Comparison of ENCODE assay signal across 13 cellular contexts in genomic region chr20:399182-399707, GRCh38.
"Had no signal": no experiment of that assay in that cellular context is flagged by ENCODE, and none has a peak within 500 bp of the region (broad histone marks: within the 10 kb centered on the region; RNA-seq: fewer than 3 reads in every experiment).

No MANE protein-coding gene starts in this region.

- H3K27me3 Mint-ChIP-seq: activated T-helper 17 cell treated with anti-CD3 and anti-CD28 coated beads, Interleukin-2, amount 50 U/mL, for 72 hours had no signal

- H3K9me3 Mint-ChIP-seq: activated T-helper 17 cell treated with anti-CD3 and anti-CD28 coated beads, Interleukin-2, amount 50 U/mL, for 72 hours; immature natural killer cell had no signal

- ATAC-seq: activated T-helper 17 cell treated with anti-CD3 and anti-CD28 coated beads, Interleukin-2, amount 50 U/mL, for 72 hours; heart left ventricle; lower lobe of right lung; sciatic nerve had no signal

- H3K9me3 ChIP-seq: lower lobe of right lung, ovary had no signal

- H3K36me3 ChIP-seq: ovary had no signal

- H3K4me1 ChIP-seq: heart left ventricle, lower lobe of right lung had no signal

- H3K4me3 ChIP-seq: heart left ventricle, lower lobe of right lung, ovary had no signal

- DNase-seq: activated CD4-positive, alpha-beta T cell treated with anti-CD3 and anti-CD28 coated beads, Interleukin-2, amount 50 U/mL, for 4 hours; activated naive CD4-positive, alpha-beta T cell treated with Interleukin-2 at 50 U/mL for 16 hours; anterior cingulate cortex; effector memory CD4-positive, alpha-beta T cell; heart left ventricle; immature natural killer cell; lower lobe of right lung; midbrain; ovary had no signal

- H3K27me3 ChIP-seq: heart left ventricle, ovary had no signal

- H3K4me3 Mint-ChIP-seq: activated T-helper 17 cell treated with anti-CD3 and anti-CD28 coated beads, Interleukin-2, amount 50 U/mL, for 72 hours; immature natural killer cell; T-helper 2 cell treated with Interferon-gamma antibody and Interleukin-4, amounts not matched to agents 5 μg/mL and 100 μg/mL, for 36 hours had no signal

- H3K27ac ChIP-seq: heart left ventricle, lower lobe of right lung, ovary had no signal

- FAIRE-seq: frontal cortex had no signal

- H3K27ac Mint-ChIP-seq: activated T-helper 17 cell treated with anti-CD3 and anti-CD28 coated beads, Interleukin-2, amount 50 U/mL, for 72 hours; T-helper 2 cell treated with Interferon-gamma antibody and Interleukin-4, amounts not matched to agents 5 μg/mL and 100 μg/mL, for 36 hours had no signal
